In the genomic region with DNA sequence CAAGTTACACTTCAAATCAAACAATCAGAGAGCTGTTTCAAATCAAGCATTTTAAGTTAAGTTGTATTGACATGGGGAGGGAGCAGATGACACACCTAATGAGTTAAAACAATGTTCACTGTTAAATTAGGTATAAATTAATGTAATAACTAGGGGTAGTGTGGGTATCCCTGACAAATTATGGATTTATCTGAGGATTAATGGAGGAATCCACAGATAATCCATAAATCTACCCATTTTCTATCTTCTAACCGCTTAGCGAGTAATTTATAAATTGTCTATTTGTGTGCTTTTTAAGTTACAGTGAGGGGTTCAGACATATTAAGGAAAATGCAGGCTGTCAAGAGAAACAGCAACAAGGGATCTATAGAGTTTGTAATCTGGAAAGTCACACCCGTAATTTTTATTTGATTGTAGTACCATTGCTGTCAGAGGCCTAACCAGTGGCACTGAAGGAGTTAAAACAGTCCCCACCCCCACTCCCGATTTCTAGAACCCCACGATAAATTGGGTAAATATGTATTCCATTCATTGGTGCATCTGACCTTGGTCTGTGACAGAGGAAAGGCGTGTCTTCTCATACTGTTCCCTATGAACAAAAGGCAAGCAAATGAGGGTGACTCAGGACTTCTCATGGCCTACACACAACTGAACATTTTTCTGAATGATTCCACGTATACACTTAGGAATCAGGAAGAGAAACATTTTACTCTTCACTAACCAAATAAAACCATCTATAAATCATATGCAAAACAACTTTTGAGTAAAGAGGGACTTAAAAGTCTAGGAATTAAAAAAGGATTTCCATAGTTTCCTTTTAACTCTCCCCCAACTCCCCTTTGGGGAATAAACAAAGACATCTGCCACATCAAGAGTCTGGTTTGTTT, we compare ENCODE assay signal across 8 cellular contexts. TPM values are rescaled to one million over a fixed set of nuclear protein-coding genes. Genes with fewer than 3 reads are reported as not detected.
DNase-seq lines count a peak whose midpoint lies in the region; ATAC-seq, FAIRE-seq and TF ChIP-seq lines count a peak whose summit lies in the region.

No MANE protein-coding gene starts in this region.

- H3K4me3 ChIP-seq in AG09309 (ENCODE audit: control insufficient read depth, low read depth, low read length) = no peak overlapping the region; the same call in 1 of the 2 replicates
- peak overlapping the region; percentile 84 for H3K4me3 ChIP-seq in fibroblast of villous mesenchyme (ENCODE audit: low read depth, low read length)

- FAIRE-seq in GM19239 (lab: Jason Lieb, UNC) = peak; percentile 82

- no peaks in the 10 kb centered on the region for H3K27me3 Mint-ChIP-seq in activated CD8-positive, alpha-beta T cell treated with anti-CD3 and anti-CD28 coated beads, Interleukin-2, amount 10 ng/mL, durations not matched to agents 7 days and 5 days (ENCODE audit: low read depth)
- H3K27me3 Mint-ChIP-seq in progenitor cell of endocrine pancreas = no peaks in the 10 kb centered on the region

- no peak for TF ChIP-seq CTCF in AG09309 (IDR thresholded peaks at IDR 0.05; ENCODE audit: control insufficient read depth, insufficient read depth, low read depth, low read length, missing control alignments)
- TF ChIP-seq CTCF in fibroblast of villous mesenchyme (IDR thresholded peaks at IDR 0.05; ENCODE audit: insufficient read depth, low read depth, low read length) = no peak
- TF ChIP-seq CTCF in progenitor cell of endocrine pancreas (IDR thresholded peaks at IDR 0.05; ENCODE audit: unreplicated experiment) = no peak

- peak overlapping the region; percentile 55 for H3K4me3 Mint-ChIP-seq in activated CD8-positive, alpha-beta T cell treated with anti-CD3 and anti-CD28 coated beads, Interleukin-2, amount 10 ng/mL, durations not matched to agents 7 days and 5 days
- peak overlapping the region; percentile 94 for H3K4me3 Mint-ChIP-seq in progenitor cell of endocrine pancreas (ENCODE audit: low read depth)

- POLR2A ChIA-PET in activated CD8-positive, alpha-beta T cell treated with anti-CD3 and anti-CD28 coated beads, Interleukin-2, amount 10 ng/mL, durations not matched to agents 7 days and 5 days (lab: Charles Lee) = interaction anchor here (1.1 to 6.0 kb wide), 5 partner anchors 9 to 722 kb away, joined by 3 to 101 read pairs (median 3); partner anchors contain the start of gene IRF2BP2

- peaks cover 66% of the 10 kb centered on the region for H3K4me1 Mint-ChIP-seq in activated CD8-positive, alpha-beta T cell treated with anti-CD3 and anti-CD28 coated beads, Interleukin-2, amount 10 ng/mL, durations not matched to agents 7 days and 5 days (ENCODE audit: low read depth)
- H3K4me1 Mint-ChIP-seq in progenitor cell of endocrine pancreas (ENCODE audit: low read depth) = peaks cover 54% of the 10 kb centered on the region

- no peaks in the 10 kb centered on the region for H3K9me3 Mint-ChIP-seq in activated CD8-positive, alpha-beta T cell treated with anti-CD3 and anti-CD28 coated beads, Interleukin-2, amount 10 ng/mL, durations not matched to agents 7 days and 5 days (ENCODE audit: insufficient read depth)
- H3K9me3 Mint-ChIP-seq in progenitor cell of endocrine pancreas (ENCODE audit: low read depth) = no peaks in the 10 kb centered on the region

- CTCF ChIA-PET in activated CD8-positive, alpha-beta T cell treated with anti-CD3 and anti-CD28 coated beads, Interleukin-2, amount 10 ng/mL, durations not matched to agents 7 days and 5 days (lab: Charles Lee) = interaction anchor here (1.1 to 3.5 kb wide), 8 partner anchors 9 to 481 kb away, joined by 3 to 32 read pairs (median 20); partner anchors contain the start of gene IRF2BP2

- peaks cover 44% of the 10 kb centered on the region for H3K36me3 Mint-ChIP-seq in activated CD8-positive, alpha-beta T cell treated with anti-CD3 and anti-CD28 coated beads, Interleukin-2, amount 10 ng/mL, durations not matched to agents 7 days and 5 days (ENCODE audit: low read depth)
- H3K36me3 Mint-ChIP-seq in progenitor cell of endocrine pancreas (ENCODE audit: insufficient read depth) = peaks cover 35% of the 10 kb centered on the region

- DNase-seq in AG09309 (ENCODE audit: low read depth) (peak; percentile 88), GM19239 (ENCODE audit: insufficient read length, low spot score) (no peak), NCI-H460 (ENCODE audit: extremely low read depth, low read depth) (peak; percentile 84), fibroblast of villous mesenchyme (ENCODE audit: low read depth) (peak; percentile 94), progenitor cell of endocrine pancreas (ENCODE audit: low spot score, unreplicated experiment) (no peak)
- DNase-seq in activated CD8-positive, alpha-beta T cell treated with anti-CD3 and anti-CD28 coated beads, Interleukin-2, amount 10 ng/mL, durations not matched to agents 7 days and 5 days = no peak

- peak overlapping the region; percentile 70 for H3K27ac Mint-ChIP-seq in activated CD8-positive, alpha-beta T cell treated with anti-CD3 and anti-CD28 coated beads, Interleukin-2, amount 10 ng/mL, durations not matched to agents 7 days and 5 days
- H3K27ac Mint-ChIP-seq in progenitor cell of endocrine pancreas = peak overlapping the region; percentile 97

- no peak for ATAC-seq in activated CD8-positive, alpha-beta T cell treated with anti-CD3 and anti-CD28 coated beads, Interleukin-2, amount 10 ng/mL, durations not matched to agents 7 days and 5 days
- no peak for ATAC-seq in GM18498 (IDR thresholded peaks at IDR 0.05; ENCODE audit: unreplicated experiment)
- no peak for ATAC-seq in HG02938 (IDR thresholded peaks at IDR 0.05; ENCODE audit: unreplicated experiment)

RNA-seq across cellular contexts. Expression of gene IRF2BP2, which starts 7.4 kb away (rescaled TPM):
- total RNA-seq in NCI-H460 (2014; rRNA removed; shearing (Covaris generic)) = 64.1 and 83.1 TPM in 2 replicates
- 24.1 and 34.2 TPM in 2 replicates for polyA plus RNA-seq in NCI-H460 (2014; cell fraction: nucleus; rRNA removed)
- total RNA-seq in activated CD8-positive, alpha-beta T cell treated with anti-CD3 and anti-CD28 coated beads, Interleukin-2, amount 10 ng/mL, durations not matched to agents 7 days and 5 days = 10 to 100 TPM; 71.5 to 72.0 TPM
- total RNA-seq in fibroblast of villous mesenchyme (53.1 and 60.9 TPM in 2 replicates), progenitor cell of endocrine pancreas (193 and 214 TPM in 2 replicates)

Comparison
In these comparisons a context has a peak if more than half of its experiments do, and no peak if none do; other contexts are left out.
1. DNase-seq: peak in AG09309 (single experiment), NCI-H460 (single experiment) and fibroblast of villous mesenchyme (single experiment); none in GM19239 (single experiment), activated CD8-positive, alpha-beta T cell treated with anti-CD3 and anti-CD28 coated beads, Interleukin-2, amount 10 ng/mL, durations not matched to agents 7 days and 5 days (single experiment) and progenitor cell of endocrine pancreas (single experiment).